10 cellular contexts compared by ENCODE assay signal in genomic region chr7:100087055-100087750, GRCh38. TPM values are rescaled to one million over a fixed set of nuclear protein-coding genes. Genes with fewer than 3 reads are reported as not detected.
DNase-seq lines count a peak whose midpoint lies in the region; ATAC-seq and TF ChIP-seq lines count a peak whose summit lies in the region.
"Had no signal": no experiment of that assay in that cellular context is flagged by ENCODE, and none has a peak within 500 bp of the region (broad histone marks: within the 10 kb centered on the region; RNA-seq: fewer than 3 reads in every experiment).

No MANE protein-coding gene starts in this region.

- no peak overlapping the region for H3K4ac ChIP-seq in trophoblast cell (ENCODE audit: low read depth, low read length)

- H3K9me3 ChIP-seq in trophoblast cell (ENCODE audit: insufficient read depth, low read depth, low read length), result no peaks in the 10 kb centered on the region

- H2BK120ac ChIP-seq in trophoblast cell (ENCODE audit: insufficient read depth, low read length, poor library complexity), result peak overlapping the region; percentile 45

- peak overlapping the region; percentile 25 for H2BK5ac ChIP-seq in trophoblast cell (ENCODE audit: low read depth, low read length, poor library complexity)

- POLR2A ChIA-PET in RWPE1 (lab: Yijun Ruan, JAX; ENCODE audit: low non-redundant PET), result interaction anchor here (0.7 to 1.5 kb wide), 3 partner anchors 13 to 574 kb away, joined by 4 to 10 read pairs (median 4); no protein-coding TSS in a partner anchor

- H2AK5ac ChIP-seq in trophoblast cell (ENCODE audit: low read length), result no peak overlapping the region

- peak overlapping the region; percentile 62 for H3K14ac ChIP-seq in trophoblast cell (ENCODE audit: low read length)

- peaks cover 17% of the 10 kb centered on the region for H3K79me1 ChIP-seq in trophoblast cell (ENCODE audit: low read length)

- no CpG with 5 or more reads among the region's 10 CpGs for WGBS in trophoblast cell (ENCODE audit: extremely low coverage, insufficient coverage, insufficient read length)

- no peak overlapping the region for H3K18ac ChIP-seq in trophoblast cell (ENCODE audit: low read length)

- ATAC-seq in HG02938 (IDR thresholded peaks at IDR 0.05; ENCODE audit: unreplicated experiment), result no peak

- H3K4me3 ChIP-seq in epithelial cell of proximal tubule (ENCODE audit: low read depth, low read length), result no peak overlapping the region
- no peak overlapping the region for H3K4me3 ChIP-seq in trophoblast cell (ENCODE audit: low read depth, low read length)

- no peak overlapping the region for H3K23ac ChIP-seq in trophoblast cell (ENCODE audit: low read length)

- H3K9ac ChIP-seq in trophoblast cell (ENCODE audit: low read length), result no peak overlapping the region

- no peak overlapping the region for H4K12ac ChIP-seq in trophoblast cell (ENCODE audit: low read depth, low read length)

- CTCF ChIA-PET in RWPE1 (lab: Yijun Ruan, JAX), result no interaction called here

- peaks cover 6% of the 10 kb centered on the region for H3K79me2 ChIP-seq in trophoblast cell (ENCODE audit: control insufficient read depth, insufficient read depth, low read length, poor library complexity)

- H3K4me1 ChIP-seq in trophoblast cell (ENCODE audit: control insufficient read depth in 1 of 2, insufficient read depth in 2 of 2, low read length in 2 of 2), result peaks cover 9 to 15% of the 10 kb centered on the region in 2 experiments

- peaks cover 13 to 19% of the 10 kb centered on the region in 2 experiments for H3K36me3 ChIP-seq in trophoblast cell (ENCODE audit: control insufficient read depth in 1 of 2, insufficient read depth in 2 of 2, low read length in 2 of 2)

- TF ChIP-seq CTCF in RWPE1 (conservative IDR thresholded peaks at IDR 0.05; ENCODE audit: low read depth) (no peak), epithelial cell of proximal tubule (conservative IDR thresholded peaks at IDR 0.05; ENCODE audit: low read depth, low read length) (no peak)

- no peak overlapping the region for H2AFZ ChIP-seq in trophoblast cell (ENCODE audit: insufficient read depth, low read length, poor library complexity)

- H4K91ac ChIP-seq in trophoblast cell (ENCODE audit: low read depth, low read length), result peak overlapping the region; percentile 76

- peak overlapping the region; percentile 85 for H3K27ac ChIP-seq in RWPE1
- peak overlapping the region; percentile 91 for H3K27ac ChIP-seq in trophoblast cell (ENCODE audit: low read depth, low read length)

- no peaks in the 10 kb centered on the region for H3K27me3 ChIP-seq in trophoblast cell (ENCODE audit: insufficient read depth, low read length)

- H2BK12ac ChIP-seq in trophoblast cell (ENCODE audit: low read length), result no peak overlapping the region

- peak; percentile 98 for DNase-seq in EL
- DNase-seq in RWPE1 (ENCODE audit: low spot score), result peak; percentile 70
- DNase-seq in epithelial cell of proximal tubule (ENCODE audit: low read depth), result peak; percentile 73
- peak; percentile 64 to 87 for DNase-seq in trophoblast cell
- DNase-seq in activated gamma-delta T cell (lab: John Stamatoyannopoulos, UW), result no peak
- no peak for DNase-seq in NOMO-1 treated with dmso at 0.1 percent for 144 hours (lab: John Stamatoyannopoulos, UW; ENCODE audit: unreplicated experiment)
- DNase-seq in stimulated activated CD4-positive, alpha-beta T cell treated with anti-CD3 and anti-CD28 coated beads, Interleukin-2, amount 100 ng/mL, for 24 hours, result no peak
- DNase-seq: effector CD8-positive, alpha-beta T cell; SIG-M5 had no signal

- H4K8ac ChIP-seq in trophoblast cell (ENCODE audit: low read depth, low read length), result no peak overlapping the region

- H3K4me2 ChIP-seq in trophoblast cell (ENCODE audit: low read length), result peak overlapping the region; percentile 17

RNA-seq across cellular contexts. Expression of gene COPS6, which starts 1.6 kb away (rescaled TPM):
- 39.9 and 73.2 TPM in 2 replicates for total RNA-seq in epithelial cell of proximal tubule
- polyA plus RNA-seq in trophoblast cell (2013), result 71.8 and 73.0 TPM in 2 replicates

RNA-seq across cellular contexts. Expression of gene ZNF3, which starts 5.7 kb away (rescaled TPM):
- total RNA-seq in epithelial cell of proximal tubule, result 16.6 and 20.3 TPM in 2 replicates
- polyA plus RNA-seq in trophoblast cell (2013), result 31.8 and 35.0 TPM in 2 replicates

RNA-seq across cellular contexts. Expression of gene MCM7, which starts 14.0 kb away (rescaled TPM):
- total RNA-seq in epithelial cell of proximal tubule, result 188 and 355 TPM in 2 replicates
- 146 and 149 TPM in 2 replicates for polyA plus RNA-seq in trophoblast cell (2013)

RNA-seq across cellular contexts. Expression of gene AP4M1, which starts 14.2 kb away (rescaled TPM):
- 11.5 and 25.2 TPM in 2 replicates for total RNA-seq in epithelial cell of proximal tubule
- polyA plus RNA-seq in trophoblast cell (2013), result 11.0 and 11.6 TPM in 2 replicates

RNA-seq across cellular contexts. Expression of gene TAF6, which starts 32.0 kb away (rescaled TPM):
- total RNA-seq in epithelial cell of proximal tubule, result 62.8 and 73.6 TPM in 2 replicates
- 46.3 and 49.0 TPM in 2 replicates for polyA plus RNA-seq in trophoblast cell (2013)

Comparison
In these comparisons a context has a peak if more than half of its experiments do, and no peak if none do; other contexts are left out.
1. DNase-seq: peak in EL (single experiment), RWPE1 (single experiment), epithelial cell of proximal tubule (single experiment) and trophoblast cell (2 of 2); none in activated gamma-delta T cell (single experiment), NOMO-1 treated with dmso at 0.1 percent for 144 hours (single experiment) and stimulated activated CD4-positive, alpha-beta T cell treated with anti-CD3 and anti-CD28 coated beads, Interleukin-2, amount 100 ng/mL, for 24 hours (0 of 2).